ENCODE assay signal across 2 cellular contexts in genomic region chr2:238518828-238519186, GRCh38.
TF ChIP-seq lines count a peak whose summit lies in the region.

No MANE protein-coding gene starts in this region.

TF ChIP-seq in HepG2, 621 proteins besides CTCF, POLR2A, EP300 and RAD21:
- TF ChIP-seq, protein P1, sequence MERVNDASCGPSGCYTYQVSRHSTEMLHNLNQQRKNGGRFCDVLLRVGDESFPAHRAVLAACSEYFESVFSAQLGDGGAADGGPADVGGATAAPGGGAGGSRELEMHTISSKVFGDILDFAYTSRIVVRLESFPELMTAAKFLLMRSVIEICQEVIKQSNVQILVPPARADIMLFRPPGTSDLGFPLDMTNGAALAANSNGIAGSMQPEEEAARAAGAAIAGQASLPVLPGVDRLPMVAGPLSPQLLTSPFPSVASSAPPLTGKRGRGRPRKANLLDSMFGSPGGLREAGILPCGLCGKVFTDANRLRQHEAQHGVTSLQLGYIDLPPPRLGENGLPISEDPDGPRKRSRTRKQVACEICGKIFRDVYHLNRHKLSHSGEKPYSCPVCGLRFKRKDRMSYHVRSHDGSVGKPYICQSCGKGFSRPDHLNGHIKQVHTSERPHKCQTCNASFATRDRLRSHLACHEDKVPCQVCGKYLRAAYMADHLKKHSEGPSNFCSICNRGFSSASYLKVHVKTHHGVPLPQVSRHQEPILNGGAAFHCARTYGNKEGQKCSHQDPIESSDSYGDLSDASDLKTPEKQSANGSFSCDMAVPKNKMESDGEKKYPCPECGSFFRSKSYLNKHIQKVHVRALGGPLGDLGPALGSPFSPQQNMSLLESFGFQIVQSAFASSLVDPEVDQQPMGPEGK (CRISPR knock-in tag; IDR thresholded peaks at IDR 0.05) = peak; percentile 35; the same call in 1 of the 2 replicates
- no peak for TF ChIP-seq GATAD1 (CRISPR knock-in tag; IDR thresholded peaks at IDR 0.05)
- TF ChIP-seq PRDM4 (CRISPR knock-in tag; IDR thresholded peaks at IDR 0.05; ENCODE audit: borderline replicate concordance) = no peak
- TF ChIP-seq HES4 (CRISPR knock-in tag; IDR thresholded peaks at IDR 0.05; ENCODE audit: borderline replicate concordance) = no peak
- TF ChIP-seq TEAD3 (CRISPR knock-in tag; optimal IDR thresholded peaks at IDR 0.05; ENCODE audit: borderline replicate concordance) = peak; percentile 13
- peak; percentile 95 for TF ChIP-seq MAFF (IDR thresholded peaks at IDR 0.05; ENCODE audit: low read depth, low read length)
- peak; percentile 97 to 98 for TF ChIP-seq MAFK (conservative IDR thresholded peaks at IDR 0.05 in 1 of 2, IDR thresholded peaks at IDR 0.05 in 1 of 2; ENCODE audit: low read length in 2 of 2)
- 0 out of 2 replicates have a peak, but pooled peaks have one; percentile 13 for TF ChIP-seq FOXC1 (CRISPR knock-in tag; IDR thresholded peaks at IDR 0.05; ENCODE audit: borderline replicate concordance)
- TF ChIP-seq MAFG (CRISPR knock-in tag; IDR thresholded peaks at IDR 0.05) = peak; percentile 66

TF ChIP-seq in K562, 482 proteins besides CTCF, POLR2A, EP300 and RAD21:
- TF ChIP-seq PTRF (tag; IDR thresholded peaks at IDR 0.05) (no peak), ZNF253 (CRISPR knock-in tag; conservative IDR thresholded peaks at IDR 0.05) (no peak), ZNF589 (CRISPR knock-in tag; IDR thresholded peaks at IDR 0.05; ENCODE audit: low read depth) (no peak), C11orf30 (IDR thresholded peaks at IDR 0.05; ENCODE audit: low read depth) (0 out of 2 replicates have a peak, but pooled peaks have one; percentile 7)
